In genomic region chr14:61470261-61470953, GRCh38 we compare ENCODE assay signal across 8 cellular contexts.
DNase-seq lines count a peak whose midpoint lies in the region; ATAC-seq and TF ChIP-seq lines count a peak whose summit lies in the region.

No MANE protein-coding gene starts in this region.

- H3K4me3 ChIP-seq in AG09309 (ENCODE audit: control insufficient read depth, low read depth, low read length): no peak overlapping the region
- H3K4me3 ChIP-seq in HFF-Myc (replicated peaks; ENCODE audit: low read depth, low read length): no peak overlapping the region
- peak overlapping the region in 1 of 4 donors; percentile 32 for H3K4me3 ChIP-seq in esophagus squamous epithelium

- peaks cover 12 to 98% (median 69%) of the 10 kb centered on the region in 3 donors for H3K4me1 ChIP-seq in esophagus squamous epithelium

- TF ChIP-seq POLR2A in esophagus squamous epithelium (IDR thresholded peaks at IDR 0.05): no peak

- H3K27ac ChIP-seq in esophagus squamous epithelium: peak overlapping the region; percentile 46 to 88 (median 70)

- no peaks in the 10 kb centered on the region for H3K9me3 ChIP-seq in esophagus squamous epithelium

- intact Hi-C loops in esophagus squamous epithelium (cut with DNase I): loop anchor here (10.0 kb wide), 1 partner anchor 224 kb away; the partner anchor contains the start of gene HIF1A

- H3K27me3 ChIP-seq in esophagus squamous epithelium: no peaks in the 10 kb centered on the region

- DNase-seq in AG09309 (ENCODE audit: low read depth) (peak; percentile 87), HFF-Myc (ENCODE audit: extremely low read depth, low read depth) (peak; percentile 96), esophagus squamous epithelium (lab: John Stamatoyannopoulos, UW) (no peak), pulmonary artery endothelial cell (ENCODE audit: low read depth, low spot score) (peak; percentile 53), NCI-H187 treated with DMSO at 0.1 percent for 48 hours (lab: John Stamatoyannopoulos, UW) (no peak)
- DNase-seq in stimulated activated CD4-positive, alpha-beta T cell treated with anti-CD3 and anti-CD28 coated beads, Interleukin-4, amount 100 ng/mL, for 24 hours: no peak

- peak; percentile 36 for TF ChIP-seq CTCF in AG09309 (IDR thresholded peaks at IDR 0.05; ENCODE audit: control insufficient read depth, insufficient read depth, low read depth, low read length, missing control alignments)
- TF ChIP-seq CTCF in HFF-Myc (IDR thresholded peaks at IDR 0.05; ENCODE audit: low read depth, low read length, missing control alignments): peak; percentile 33
- TF ChIP-seq CTCF in esophagus squamous epithelium (IDR thresholded peaks at IDR 0.05): peak in 3 of 6 experiments; percentile 10 to 39 (median 13)

- H3K36me3 ChIP-seq in esophagus squamous epithelium: no peaks in the 10 kb centered on the region

- WGBS in esophagus squamous epithelium, 2 donors: 19 to 25% methylated on average over 13 of the region's 13 CpGs

- peak; percentile 67 for ATAC-seq in SK-N-SH treated with all-trans-retinoic acid at 6 μM for 48 hours
- ATAC-seq in GM19328 (IDR thresholded peaks at IDR 0.05; ENCODE audit: unreplicated experiment): no peak

TF ChIP-seq in SK-N-SH treated with all-trans-retinoic acid at 6 μM for 48 hours, 23 proteins besides CTCF, POLR2A, EP300 and RAD21:
- no peak for TF ChIP-seq ZC3H10 (CRISPR knock-in tag; IDR thresholded peaks at IDR 0.05)
- TF ChIP-seq CSDC2 (CRISPR knock-in tag; IDR thresholded peaks at IDR 0.05): no peak
- TF ChIP-seq ZNF8 (CRISPR knock-in tag; IDR thresholded peaks at IDR 0.05): peak; percentile 13; the same call in 1 of the 2 replicates
- TF ChIP-seq ISL1 (CRISPR knock-in tag; IDR thresholded peaks at IDR 0.05): peak; percentile 96
- no peak for TF ChIP-seq ZFP3 (CRISPR knock-in tag; IDR thresholded peaks at IDR 0.05)
- TF ChIP-seq PATZ1 (CRISPR knock-in tag; IDR thresholded peaks at IDR 0.05; ENCODE audit: borderline replicate concordance): no peak
- TF ChIP-seq TCF4 (CRISPR knock-in tag; IDR thresholded peaks at IDR 0.05; ENCODE audit: borderline replicate concordance): peak; percentile 33; the same call in 1 of the 2 replicates
- no peak for TF ChIP-seq POU6F1 (CRISPR knock-in tag; IDR thresholded peaks at IDR 0.05; ENCODE audit: borderline replicate concordance, low read depth)
- no peak for TF ChIP-seq ZFP30 (CRISPR knock-in tag; IDR thresholded peaks at IDR 0.05)
- TF ChIP-seq PPARA (CRISPR knock-in tag; IDR thresholded peaks at IDR 0.05; ENCODE audit: borderline replicate concordance): no peak
- no peak for TF ChIP-seq RARB (CRISPR knock-in tag; IDR thresholded peaks at IDR 0.05)
- TF ChIP-seq CSRNP3 (CRISPR knock-in tag; IDR thresholded peaks at IDR 0.05): no peak
- no peak for TF ChIP-seq OSR1 (CRISPR knock-in tag; IDR thresholded peaks at IDR 0.05)
- TF ChIP-seq CREB5 (CRISPR knock-in tag; IDR thresholded peaks at IDR 0.05; ENCODE audit: low read depth): peak; percentile 78
- no peak for TF ChIP-seq SNAI2 (CRISPR knock-in tag; IDR thresholded peaks at IDR 0.05)
- TF ChIP-seq TSHZ2 (CRISPR knock-in tag; IDR thresholded peaks at IDR 0.05): peak; percentile 19; the same call in 1 of the 2 replicates
- TF ChIP-seq TOX (CRISPR knock-in tag; IDR thresholded peaks at IDR 0.05; ENCODE audit: borderline replicate concordance): no peak
- no peak for TF ChIP-seq ZNF70 (CRISPR knock-in tag; IDR thresholded peaks at IDR 0.05)
- no peak for TF ChIP-seq ESRRG (CRISPR knock-in tag; IDR thresholded peaks at IDR 0.05)
- no peak for TF ChIP-seq BACH2 (CRISPR knock-in tag; IDR thresholded peaks at IDR 0.05; ENCODE audit: borderline replicate concordance)
- TF ChIP-seq GLIS3 (CRISPR knock-in tag; IDR thresholded peaks at IDR 0.05): no peak
- TF ChIP-seq ARNTL (CRISPR knock-in tag; IDR thresholded peaks at IDR 0.05; ENCODE audit: borderline replicate concordance, low read depth): no peak
- TF ChIP-seq ZNF565 (CRISPR knock-in tag; conservative IDR thresholded peaks at IDR 0.05; ENCODE audit: low read depth): no peak

Comparison
In these comparisons a context has a peak if more than half of its experiments do, and no peak if none do; other contexts are left out.
1. DNase-seq: peak in AG09309 (single experiment), HFF-Myc (single experiment) and pulmonary artery endothelial cell (single experiment); none in esophagus squamous epithelium (single experiment), stimulated activated CD4-positive, alpha-beta T cell treated with anti-CD3 and anti-CD28 coated beads, Interleukin-4, amount 100 ng/mL, for 24 hours (single experiment) and NCI-H187 treated with DMSO at 0.1 percent for 48 hours (single experiment).